In genomic region chr6:108563292-108563691, GRCh38 we compare ENCODE assay signal across 9 cellular contexts. TPM values are rescaled to one million over a fixed set of nuclear protein-coding genes. Genes with fewer than 3 reads are reported as not detected.
A peak's percentile ranks its signal among the peaks of the same experiment; 100 is the strongest.
DNase-seq lines count a peak whose midpoint lies in the region; FAIRE-seq and TF ChIP-seq lines count a peak whose summit lies in the region.
"Had no signal": no experiment of that assay in that cellular context is flagged by ENCODE, and none has a peak within 500 bp of the region (broad histone marks: within the 10 kb centered on the region; RNA-seq: fewer than 3 reads in every experiment).

No MANE protein-coding gene starts in this region.

- H3K4me1 Mint-ChIP-seq in astrocyte (ENCODE audit: low read depth, unreplicated experiment) (peaks cover 28% of the 10 kb centered on the region), immature natural killer cell (peaks cover 65 to 66% of the 10 kb centered on the region in 2 donors)

- in situ Hi-C loops in GM23248 (cut with MboI) = no loop called here

- H2AFZ ChIP-seq in GM23248 (no peak overlapping the region), astrocyte (ENCODE audit: low read depth, low read length) (no peak overlapping the region)

- H3K27me3 ChIP-seq in GM23248 (replicated peaks; ENCODE audit: insufficient read depth) (no peaks in the 10 kb centered on the region), astrocyte (ENCODE audit: insufficient read depth, low read length) (no peaks in the 10 kb centered on the region), spleen (replicated peaks in 1 of 7) (no peaks in the 10 kb centered on the region)

- no peaks in the 10 kb centered on the region for H3K9me2 ChIP-seq in GM23248 (ENCODE audit: insufficient read depth)

- H3K4me1 ChIP-seq in GM23248 (ENCODE audit: insufficient read depth) (peaks cover 42% of the 10 kb centered on the region), astrocyte (ENCODE audit: insufficient read depth, low read length) (peaks cover 36% of the 10 kb centered on the region), spleen (peaks cover 43 to 68% (median 67%) of the 10 kb centered on the region in 6 donors)

- peak overlapping the region; percentile 99 for H3K27ac Mint-ChIP-seq in astrocyte (ENCODE audit: unreplicated experiment)
- H3K27ac Mint-ChIP-seq in immature natural killer cell = peak overlapping the region; percentile 39 to 97 (median 72)

- no peak for FAIRE-seq in astrocyte (lab: Jason Lieb, UNC)

- H3K79me2 ChIP-seq in GM23248 (ENCODE audit: insufficient read depth) (peaks cover 62% of the 10 kb centered on the region), astrocyte (ENCODE audit: insufficient read depth, low read length) (peaks cover 61% of the 10 kb centered on the region)

- H3K4me3 ChIP-seq in GM23248 = peak overlapping the region; percentile 98
- H3K4me3 ChIP-seq in astrocyte (ENCODE audit: insufficient read depth, low read depth, low read length) = peak overlapping the region; percentile 95
- H3K4me3 ChIP-seq in spleen = peak overlapping the region in 7 of 8 donors; percentile 74 to 88 (median 83)

- H3K27me3 Mint-ChIP-seq in astrocyte (ENCODE audit: low read depth, unreplicated experiment) (no peaks in the 10 kb centered on the region), immature natural killer cell (ENCODE audit: low read depth in 3 of 3) (peaks cover 13 to 27% (median 23%) of the 10 kb centered on the region in 3 donors)

- H3K36me3 Mint-ChIP-seq in astrocyte (ENCODE audit: low read depth, unreplicated experiment) (peaks cover 8% of the 10 kb centered on the region), immature natural killer cell (peaks cover 0 to 7% (median 0%) of the 10 kb centered on the region in 3 donors)

- H3K9ac ChIP-seq in GM23248 (peak overlapping the region; percentile 98; the same call in 1 of the 2 replicates), astrocyte (ENCODE audit: low read length) (peak overlapping the region; percentile 89)

- intact Hi-C loops in spleen (cut with DNase I; ENCODE audit: low total_unique reads) = no loop called here

- H3K27ac ChIP-seq in GM23248 = peak overlapping the region; percentile 77; the same call in 1 of the 2 replicates
- H3K27ac ChIP-seq in astrocyte (ENCODE audit: low read depth, low read length) = peak overlapping the region; percentile 77
- peak overlapping the region; percentile 44 to 100 (median 100) for H3K27ac ChIP-seq in spleen

- H3K9me3 Mint-ChIP-seq in astrocyte (ENCODE audit: unreplicated experiment) (no peaks in the 10 kb centered on the region), immature natural killer cell (no peaks in the 10 kb centered on the region)

- H3K4me2 ChIP-seq in GM23248 (ENCODE audit: unreplicated experiment) (peak overlapping the region; percentile 96), astrocyte (ENCODE audit: low read length) (peak overlapping the region; percentile 99)

- no peaks in the 10 kb centered on the region for H3K36me3 ChIP-seq in GM23248 (ENCODE audit: low read depth)
- H3K36me3 ChIP-seq in astrocyte (ENCODE audit: insufficient read depth, low read length) = no peaks in the 10 kb centered on the region
- H3K36me3 ChIP-seq in spleen = peaks cover 0 to 17% (median 3%) of the 10 kb centered on the region in 6 donors

- H3K9me3 ChIP-seq in GM23248 (ENCODE audit: low read depth) (no peaks in the 10 kb centered on the region), astrocyte (ENCODE audit: insufficient read depth, low read depth, low read length) (no peaks in the 10 kb centered on the region), spleen (no peaks in the 10 kb centered on the region)

- 90 to 91% methylated on average over 8 of the region's 8 CpGs for WGBS in GM23248 (ENCODE audit: low coverage in 1 of 2, low lambda C conversion rate in 2 of 2, missing lambda C conversion rate in 2 of 2), 2 experiments
- WGBS in spleen, 5 donors = 83 to 89% (median 86%) methylated on average over 8 of the region's 8 CpGs

- TF ChIP-seq POLR2A in spleen (IDR thresholded peaks at IDR 0.05) = no peak

- H3F3A ChIP-seq in GM23248 (ENCODE audit: insufficient read depth) = peaks cover 51% of the 10 kb centered on the region

- TF ChIP-seq CTCF in astrocyte (IDR thresholded peaks at IDR 0.05; ENCODE audit: insufficient read depth, low read depth, low read length) = no peak
- no peak for TF ChIP-seq CTCF in spleen (IDR thresholded peaks at IDR 0.05 in 8 of 11, conservative IDR thresholded peaks at IDR 0.05 in 3 of 11)

- peak overlapping the region; percentile 99 for H3K4me3 Mint-ChIP-seq in astrocyte (ENCODE audit: unreplicated experiment)
- H3K4me3 Mint-ChIP-seq in immature natural killer cell = peak overlapping the region in 4 of 5 donors; percentile 92 to 98 (median 96)

- peaks cover 13% of the 10 kb centered on the region for H4K20me1 ChIP-seq in GM23248 (ENCODE audit: insufficient read depth)
- H4K20me1 ChIP-seq in astrocyte (ENCODE audit: insufficient read depth, low read length) = peaks cover 35% of the 10 kb centered on the region

- peak; percentile 13 for DNase-seq in GM23248
- DNase-seq in astrocyte (ENCODE audit: low read depth) = no peak
- no peak for DNase-seq in immature natural killer cell
- DNase-seq in spleen = no peak
- DNase-seq in hepatic stellate cell (ENCODE audit: low spot score) = no peak
- DNase-seq in AG08396 (ENCODE audit: low spot score) = no peak
- no peak for DNase-seq in GOT3 (lab: John Stamatoyannopoulos, UW)
- DNase-seq in activated CD4-positive, alpha-beta T cell treated with anti-CD3 and anti-CD28 coated beads, Interleukin-2, amount 50 U/mL, for 4 hours = no peak
- DNase-seq: stimulated activated naive CD4-positive, alpha-beta T cell treated with Interleukin-2 at 50 U/mL for 16 hours had no signal

RNA-seq across cellular contexts. Expression of gene FOXO3, which starts 2.6 kb away (rescaled TPM):
- total RNA-seq in GM23248 (2014; rRNA removed; shearing (Covaris generic)) = 35.7 and 36.6 TPM in 2 replicates
- 17.9 and 19.7 TPM in 2 replicates for polyA plus RNA-seq in GM23248 (2016; fragmentation: Nextera tagmentation; extraction: Ambion mirVana)
- 35.0 and 37.3 TPM in 2 replicates for total RNA-seq in astrocyte
- 10 to 100 TPM; 20.3 to 41.3 (median 36.4) TPM for polyA plus RNA-seq in immature natural killer cell
- total RNA-seq in spleen = 10 to 100 TPM; 45.8 to 86.9 (median 75.2) TPM
- 10 to 100 TPM in 2 of 3 donors, 1 to 10 TPM in 1; 9.4 to 12.6 (median 12.0) TPM for polyA plus RNA-seq in spleen
